In genomic region chr22:50444663-50445062, GRCh38 we compare ENCODE assay signal across 8 cellular contexts. TPM values are rescaled to one million over a fixed set of nuclear protein-coding genes. Genes with fewer than 3 reads are reported as not detected.
DNase-seq lines count a peak whose midpoint lies in the region; FAIRE-seq and TF ChIP-seq lines count a peak whose summit lies in the region.

No MANE protein-coding gene starts in this region.

- no peak for FAIRE-seq in H1 (lab: Jason Lieb, UNC)

- TF ChIP-seq CTCF in BJ (IDR thresholded peaks at IDR 0.05; ENCODE audit: insufficient read depth, low read depth, low read length) (no peak), H1 (IDR thresholded peaks at IDR 0.05; ENCODE audit: control extremely low read depth in 1 of 3, insufficient read depth in 1 of 3, low read depth in 1 of 3, low read length in 3 of 3) (no peak), neural progenitor cell (IDR thresholded peaks at IDR 0.05) (no peak)

- no peak overlapping the region for H2BK120ac ChIP-seq in H1 (replicated peaks; ENCODE audit: low read depth, low read length)

- H3K27ac Mint-ChIP-seq in neural progenitor cell, result no peak overlapping the region

- H3K56ac ChIP-seq in H1 (replicated peaks; ENCODE audit: insufficient read length, low read depth, low read length), result no peak overlapping the region

- no peaks in the 10 kb centered on the region for H3K9me3 Mint-ChIP-seq in neural progenitor cell

- H3K4me3 Mint-ChIP-seq in neural progenitor cell, result no peak overlapping the region

- no peaks in the 10 kb centered on the region for H3K79me1 ChIP-seq in H1 (ENCODE audit: low read depth, low read length)

- H3K4me2 ChIP-seq in H1 (ENCODE audit: insufficient read depth in 1 of 2, low read depth in 2 of 2, low read length in 2 of 2) (no peak overlapping the region), neural progenitor cell (no peak overlapping the region)

- TF ChIP-seq RAD21 in H1 (IDR thresholded peaks at IDR 0.05 in 1 of 2, conservative IDR thresholded peaks at IDR 0.05 in 1 of 2; ENCODE audit: low read depth in 2 of 2, low read length in 2 of 2), result no peak

- H3K23me2 ChIP-seq in H1 (ENCODE audit: low read depth, low read length), result no peaks in the 10 kb centered on the region

- H3K4me3 ChIP-seq in BJ (ENCODE audit: low read depth, low read length), result no peak overlapping the region
- no peak overlapping the region for H3K4me3 ChIP-seq in H1 (ENCODE audit: extremely low read depth in 1 of 4, insufficient read depth in 2 of 4, low read depth in 3 of 4, low read length in 4 of 4)
- no peak overlapping the region for H3K4me3 ChIP-seq in neural progenitor cell

- H2AK5ac ChIP-seq in H1 (ENCODE audit: low read depth, low read length), result no peak overlapping the region

- H3K27me3 Mint-ChIP-seq in neural progenitor cell (ENCODE audit: insufficient read depth, low read depth), result peaks cover 9% of the 10 kb centered on the region

- no peak overlapping the region for H4K5ac ChIP-seq in H1 (ENCODE audit: insufficient read length, low read depth, low read length)

- 90% methylated on average over 5 of the region's 5 CpGs; no CpG with 5 or more reads in 1 of the 2 experiments for WGBS in H1 (ENCODE audit: extremely low coverage in 1 of 2, insufficient coverage in 1 of 2, insufficient read length in 1 of 2, insufficient replicate concordance in 2 of 2, low coverage in 1 of 2, low lambda C conversion rate in 2 of 2, missing lambda C conversion rate in 1 of 2), 2 experiments

- H4K8ac ChIP-seq in H1 (ENCODE audit: extremely low read depth, insufficient read depth, low read length), result peak overlapping the region; percentile 68; the same call in 1 of the 2 replicates

- CTCF ChIA-PET in BJ (lab: Yijun Ruan, JAX), result interaction anchor here (1.0 to 1.7 kb wide), 4 partner anchors 8 to 118 kb away, joined by 3 to 4 read pairs (median 3); partner anchors contain the start of gene SYCE3
- CTCF ChIA-PET in H1 (lab: Charles Lee; ENCODE audit: partially characterized antibody), result interaction anchor here (0.6 to 1.9 kb wide), 9 partner anchors 13 to 255 kb away, joined by 3 to 5 read pairs (median 3); no protein-coding TSS in a partner anchor

- no peaks in the 10 kb centered on the region for H3K79me2 ChIP-seq in H1 (ENCODE audit: control insufficient read depth in 1 of 2, insufficient read depth in 2 of 2, low read length in 2 of 2)
- H3K79me2 ChIP-seq in neural progenitor cell (ENCODE audit: low read depth), result no peaks in the 10 kb centered on the region

- H2BK12ac ChIP-seq in H1 (ENCODE audit: low read depth, low read length), result no peak overlapping the region

- H3F3A ChIP-seq in neural progenitor cell (ENCODE audit: low read depth), result peaks cover 13% of the 10 kb centered on the region

- TF ChIP-seq EP300 in H1 (IDR thresholded peaks at IDR 0.05; ENCODE audit: borderline replicate concordance in 1 of 2, low read depth in 2 of 2, low read length in 2 of 2), result no peak

- H2BK20ac ChIP-seq in H1 (ENCODE audit: low read length), result no peak overlapping the region

- DNase-seq in BJ (ENCODE audit: low read depth), result peak; percentile 13
- DNase-seq in M059J (ENCODE audit: low read depth), result peak; percentile 71
- DNase-seq in H1 (ENCODE audit: low read depth in 1 of 2, low spot score in 2 of 2), result no peak
- no peak for DNase-seq in neural progenitor cell (ENCODE audit: low spot score)
- DNase-seq in NCI-H510A (lab: John Stamatoyannopoulos, UW), result no peak
- DNase-seq in NCI-H2029 treated with DMSO at 0.1 percent for 48 hours (lab: John Stamatoyannopoulos, UW), result no peak
- no peak for DNase-seq in NCI-H345 (lab: John Stamatoyannopoulos, UW)
- no peak for DNase-seq in SIG-M5 (lab: John Stamatoyannopoulos, UW)

- peaks cover 2% of the 10 kb centered on the region for H3K4me1 Mint-ChIP-seq in neural progenitor cell

- H3K27ac ChIP-seq in H1 (ENCODE audit: low read depth, low read length) (no peak overlapping the region), neural progenitor cell (peak overlapping the region; percentile 37)

- H2AFZ ChIP-seq in H1 (ENCODE audit: low read length), result no peak overlapping the region
- H2AFZ ChIP-seq in neural progenitor cell (replicated peaks), result no peak overlapping the region

- TF ChIP-seq POLR2A in H1 (IDR thresholded peaks at IDR 0.05; ENCODE audit: control extremely low read depth in 1 of 2, low read depth in 2 of 2, low read length in 2 of 2), result no peak; a peak in 1 of 3 replicates

- peaks cover 17 to 18% of the 10 kb centered on the region in 2 experiments for H4K20me1 ChIP-seq in H1 (replicated peaks in 1 of 2; ENCODE audit: control insufficient read depth in 1 of 2, insufficient read depth in 2 of 2, low read length in 2 of 2)
- H4K20me1 ChIP-seq in neural progenitor cell (ENCODE audit: low read depth), result peaks cover 27% of the 10 kb centered on the region

- no peaks in the 10 kb centered on the region for H3K27me3 ChIP-seq in BJ (ENCODE audit: control insufficient read depth, insufficient read depth, low read length)
- H3K27me3 ChIP-seq in H1 (replicated peaks in 1 of 4; ENCODE audit: control insufficient read depth in 3 of 4, extremely low read depth in 1 of 4, insufficient read depth in 3 of 4, low read length in 3 of 4), result no peaks in the 10 kb centered on the region
- no peaks in the 10 kb centered on the region for H3K27me3 ChIP-seq in neural progenitor cell

- H3K36me3 ChIP-seq in BJ (ENCODE audit: control insufficient read depth, insufficient read depth, low read length) (peaks cover 26% of the 10 kb centered on the region), H1 (ENCODE audit: control insufficient read depth in 2 of 4, insufficient read depth in 4 of 4, low read length in 3 of 4) (peaks cover 5 to 27% (median 15%) of the 10 kb centered on the region in 4 experiments; a peak in 7 of 8 replicates), neural progenitor cell (no peaks in the 10 kb centered on the region)

- POLR2A ChIA-PET in BJ (lab: Charles Lee) (no interaction called here), H1 (lab: Charles Lee; ENCODE audit: partially characterized antibody) (interaction anchor here (0.7 to 1.8 kb wide), 7 partner anchors 12 to 201 kb away, joined by 3 to 6 read pairs (median 5); partner anchors contain the start of genes LMF2, NCAPH2, SCO2 and TUBGCP6)

- no peak overlapping the region for H2BK5ac ChIP-seq in H1 (ENCODE audit: low read depth, low read length)

- no peak overlapping the region for H3K14ac ChIP-seq in H1 (ENCODE audit: insufficient read length)

- H3K9ac ChIP-seq in H1 (replicated peaks in 1 of 4; ENCODE audit: extremely low read depth in 1 of 4, low read depth in 3 of 4, low read length in 3 of 4) (no peak overlapping the region), neural progenitor cell (no peak overlapping the region)

- peaks cover 12% of the 10 kb centered on the region for H3K36me3 Mint-ChIP-seq in neural progenitor cell

- H3K4me1 ChIP-seq in H1 (replicated peaks in 1 of 4; ENCODE audit: control insufficient read depth in 3 of 4, insufficient read depth in 4 of 4, low read length in 3 of 4) (peaks cover 0 to 9% (median 4%) of the 10 kb centered on the region in 4 experiments; a peak in 5 of 7 replicates), neural progenitor cell (no peaks in the 10 kb centered on the region)

- H2BK15ac ChIP-seq in H1 (ENCODE audit: low read length), result no peak overlapping the region

- H3K18ac ChIP-seq in H1 (ENCODE audit: extremely low read depth, low read length), result no peak overlapping the region

- no peak overlapping the region for H3K23ac ChIP-seq in H1 (ENCODE audit: insufficient read length)

- H4K91ac ChIP-seq in H1 (replicated peaks; ENCODE audit: insufficient read length, low read length), result no peak overlapping the region

- H3K4ac ChIP-seq in H1 (replicated peaks; ENCODE audit: insufficient read length, low read depth, low read length), result no peak overlapping the region

- no peaks in the 10 kb centered on the region for H3K9me3 ChIP-seq in H1 (ENCODE audit: insufficient read depth in 2 of 2, low read depth in 1 of 2, low read length in 1 of 2)
- H3K9me3 ChIP-seq in neural progenitor cell (ENCODE audit: low read depth), result no peaks in the 10 kb centered on the region

RNA-seq across cellular contexts. Expression of gene SBF1, which starts 30.2 kb away (rescaled TPM):
- polyA plus RNA-seq in BJ (2011; rRNA removed) (21.7 and 34.7 TPM in 2 replicates), H1 (2011; rRNA removed) (29.1 and 53.7 TPM in 2 replicates)
- polyA minus RNA-seq in BJ (2011; rRNA and poly(A)+ RNA removed), result 46.7 and 52.5 TPM in 2 replicates
- 19.6 and 43.6 TPM in 2 replicates for total RNA-seq in M059J (2014; rRNA removed; shearing (Covaris generic))
- 68.4 and 71.5 TPM in 2 replicates for total RNA-seq in H1 (2021; fragmentation: NEBNext Ultra II Directional; extraction: Animal tissue kit (Norgen Biotek cat#: 25700))
- polyA plus RNA-seq in H1 (2011; cell fraction: cytosol; rRNA removed), result 39.8 TPM
- polyA plus RNA-seq in H1 (2011; cell fraction: nucleus; rRNA removed), result 249 TPM
- polyA plus RNA-seq in H1 (2012, experiment 1 of 2), result 28.7 to 64.6 TPM (median 48.3 TPM) in 4 replicates
- polyA plus RNA-seq in H1 (2012, experiment 2 of 2), result 28.6 TPM
- 20.2 TPM for polyA plus RNA-seq in H1 (2013, experiment 1 of 2)
- polyA plus RNA-seq in H1 (2013, experiment 2 of 2), result 19.9 TPM
- 41.0 and 54.8 TPM in 2 replicates for polyA minus RNA-seq in H1 (2011; rRNA and poly(A)+ RNA removed)
- polyA minus RNA-seq in H1 (2011; cell fraction: cytosol; rRNA and poly(A)+ RNA removed), result 47.9 TPM
- polyA minus RNA-seq in H1 (2011; cell fraction: nucleus; rRNA and poly(A)+ RNA removed), result 102 TPM
- 25.8 and 65.8 TPM in 2 replicates for total RNA-seq in neural progenitor cell (ENCODE audit: low replicate concordance)

RNA-seq across cellular contexts. Expression of gene ADM2, which starts 36.7 kb away (rescaled TPM):
- polyA plus RNA-seq in BJ (2011; rRNA removed) (8.1 and 16.0 TPM in 2 replicates), H1 (2011; rRNA removed) (3.3 and 6.8 TPM in 2 replicates)
- 6.8 and 7.8 TPM in 2 replicates for polyA minus RNA-seq in BJ (2011; rRNA and poly(A)+ RNA removed)
- 0.15 TPM in 1 of 2 replicates, not detected in the other for total RNA-seq in M059J (2014; rRNA removed; shearing (Covaris generic))
- total RNA-seq in H1 (2021; fragmentation: NEBNext Ultra II Directional; extraction: Animal tissue kit (Norgen Biotek cat#: 25700)), result 7.5 and 8.0 TPM in 2 replicates
- 4.8 TPM for polyA plus RNA-seq in H1 (2011; cell fraction: cytosol; rRNA removed)
- polyA plus RNA-seq in H1 (2011; cell fraction: nucleus; rRNA removed), result 6.5 TPM
- polyA plus RNA-seq in H1 (2012, experiment 1 of 2), result 7.1 to 10.4 TPM (median 9.2 TPM) in 4 replicates
- polyA plus RNA-seq in H1 (2012, experiment 2 of 2), result 8.2 TPM
- polyA plus RNA-seq in H1 (2013, experiment 1 of 2), result 4.6 TPM
- polyA plus RNA-seq in H1 (2013, experiment 2 of 2), result 5.1 TPM
- polyA minus RNA-seq in H1 (2011; rRNA and poly(A)+ RNA removed), result 2.2 and 4.0 TPM in 2 replicates
- polyA minus RNA-seq in H1 (2011; cell fraction: cytosol; rRNA and poly(A)+ RNA removed), result 5.6 TPM
- 6.9 TPM for polyA minus RNA-seq in H1 (2011; cell fraction: nucleus; rRNA and poly(A)+ RNA removed)
- 0.13 and 2.6 TPM in 2 replicates for total RNA-seq in neural progenitor cell (ENCODE audit: low replicate concordance)

RNA-seq across cellular contexts. Expression of gene MIOX, which starts 42.0 kb away (rescaled TPM):
- polyA plus RNA-seq in BJ (2011; rRNA removed) (0.16 and 0.20 TPM in 2 replicates), H1 (2011; rRNA removed) (0.32 and 0.57 TPM in 2 replicates)
- polyA minus RNA-seq in BJ (2011; rRNA and poly(A)+ RNA removed), result not detected in 2 replicates
- not detected in 2 replicates for total RNA-seq in M059J (2014; rRNA removed; shearing (Covaris generic))
- 0.30 and 0.33 TPM in 2 replicates for total RNA-seq in H1 (2021; fragmentation: NEBNext Ultra II Directional; extraction: Animal tissue kit (Norgen Biotek cat#: 25700))
- 0.30 TPM for polyA plus RNA-seq in H1 (2011; cell fraction: cytosol; rRNA removed)
- polyA plus RNA-seq in H1 (2011; cell fraction: nucleus; rRNA removed), result 1.6 TPM
- 0.44 to 0.54 TPM (median 0.48 TPM) in 3 of 4 replicates, not detected in the other for polyA plus RNA-seq in H1 (2012, experiment 1 of 2)
- not detected for polyA plus RNA-seq in H1 (2012, experiment 2 of 2)
- polyA plus RNA-seq in H1 (2013, experiment 1 of 2), result 0.10 TPM
- polyA plus RNA-seq in H1 (2013, experiment 2 of 2), result 0.15 TPM
- 0.32 TPM in 1 of 2 replicates, not detected in the other for polyA minus RNA-seq in H1 (2011; rRNA and poly(A)+ RNA removed)
- polyA minus RNA-seq in H1 (2011; cell fraction: cytosol; rRNA and poly(A)+ RNA removed), result not detected
- not detected for polyA minus RNA-seq in H1 (2011; cell fraction: nucleus; rRNA and poly(A)+ RNA removed)
- not detected in 2 replicates for total RNA-seq in neural progenitor cell (ENCODE audit: low replicate concordance)

Comparison
In these comparisons a context has a peak if more than half of its experiments do, and no peak if none do; other contexts are left out.
1. DNase-seq: peak in BJ (single experiment) and M059J (single experiment); none in H1 (0 of 2), neural progenitor cell (single experiment), NCI-H510A (single experiment), NCI-H2029 treated with DMSO at 0.1 percent for 48 hours (single experiment), NCI-H345 (single experiment) and SIG-M5 (single experiment).